ENCODE assay signal across 37 cellular contexts in the genomic region with DNA sequence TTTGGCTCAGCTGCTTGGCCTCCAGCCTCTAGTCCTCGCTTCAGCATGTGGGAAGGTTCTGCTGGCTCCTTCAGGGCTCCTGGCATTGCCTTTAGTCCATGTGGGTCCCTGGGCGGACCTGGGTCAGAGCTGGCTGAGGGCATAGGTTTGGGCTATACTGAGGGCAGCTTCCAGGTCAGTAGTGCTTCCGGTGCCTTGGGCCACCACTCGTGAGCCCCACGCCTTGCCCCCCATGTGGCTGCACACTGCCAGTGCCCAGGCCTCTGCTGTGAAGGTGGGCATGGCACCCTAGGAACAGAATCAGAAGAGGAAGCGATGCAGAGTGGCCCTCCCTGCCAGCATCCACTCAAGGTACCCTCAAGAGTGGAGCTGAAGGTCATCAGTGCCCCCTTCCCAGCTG. TPM values are rescaled to one million over a fixed set of nuclear protein-coding genes. Genes with fewer than 3 reads are reported as not detected.
"Had no signal": no experiment of that assay in that cellular context is flagged by ENCODE, and none has a peak within 500 bp of the region (broad histone marks: within the 10 kb centered on the region; RNA-seq: fewer than 3 reads in every experiment).

No MANE protein-coding gene starts in this region.

- DNase-seq: activated CD4-positive, alpha-beta memory T cell treated with anti-CD3 and anti-CD28 coated beads, Interleukin-2, amount 10 ng/mL, durations not matched to agents 7 days and 5 days; activated CD4-positive, alpha-beta T cell treated with anti-CD3 and anti-CD28 coated beads for 1 hour; activated CD4-positive, alpha-beta T cell treated with anti-CD3 and anti-CD28 coated beads for 48 hours; activated CD4-positive, CD25-positive, alpha-beta regulatory T cell; activated CD8-positive, alpha-beta memory T cell treated with anti-CD3 and anti-CD28 coated beads for 24 hours; activated CD8-positive, alpha-beta memory T cell treated with anti-CD3 and anti-CD28 coated beads, Interleukin-2, amount 10 ng/mL, durations not matched to agents 7 days and 5 days; activated naive CD4-positive, alpha-beta T cell treated with anti-CD3 and anti-CD28 coated beads, Interleukin-2, amount 10 ng/mL, durations not matched to agents 7 days and 5 days; activated naive CD8-positive, alpha-beta T cell treated with anti-CD3 and anti-CD28 coated beads, Interleukin-2, amount 50 U/mL, for 24 hours; activated T-cell treated with anti-CD3 and anti-CD28 coated beads, Interleukin-2, amount 50 U/mL, for 1 hour; activated T-cell treated with anti-CD3 and anti-CD28 coated beads, Interleukin-2, amount 50 U/mL, for 72 hours; anterior cingulate cortex; caudate nucleus; Kasumi-1; KG1; MM.1S; MV-4-11; NCI-H1092; NCI-H1436 treated with DMSO at 0.1 percent for 48 hours; NCI-H1694 treated with DMSO at 0.1 percent for 48 hours; NCI-H2029; NCI-H2171; NCI-H510A; NCI-H526; NCI-H748 treated with DMSO at 0.1 percent for 48 hours; NK-92 treated with Interleukin-12 subunit alpha and Interleukin-12 subunit beta, amount 100 ng/mL, for 24 hours; PC-3; Peyer's patch; RPMI8226; SHP77 treated with DMSO at 0.1 percent for 48 hours; SK-N-SH; T-cell; T-helper 2 cell; T-helper 9 cell had no signal

- H3K4me3 ChIP-seq: Peyer's patch, SJSA1 had no signal

- H3K9me3 ChIP-seq: Peyer's patch, SJSA1, SK-N-SH had no signal

- H3K9ac ChIP-seq: SK-N-SH had no signal

- H3K27ac ChIP-seq: Peyer's patch, SJSA1, VCaP had no signal

RNA-seq across cellular contexts. Expression of gene TMEM151B, which starts 30.2 kb away (rescaled TPM):
- total RNA-seq: activated CD4-positive, alpha-beta memory T cell treated with anti-CD3 and anti-CD28 coated beads, Interleukin-2, amount 10 ng/mL, durations not matched to agents 7 days and 5 days; activated T-helper 2 cell treated with anti-CD3 and anti-CD28 coated beads, Interferon-gamma antibody, Interleukin-2, Interleukin-4, amounts not matched to agents 10 μg/mL and 5 μg/mL and 100 μg/mL, durations not matched to agents 14 hours and 24 hours and 36 hours; bronchial epithelial cell; PC-3; SJSA1 had no signal

RNA-seq across cellular contexts. Expression of gene SPATS1, which starts 42.0 kb away (rescaled TPM):
- total RNA-seq: activated CD4-positive, alpha-beta memory T cell treated with anti-CD3 and anti-CD28 coated beads, Interleukin-2, amount 10 ng/mL, durations not matched to agents 7 days and 5 days; activated CD8-positive, alpha-beta memory T cell treated with anti-CD3 and anti-CD28 coated beads, Interleukin-2, amount 10 ng/mL, durations not matched to agents 7 days and 5 days; activated T-cell treated with anti-CD3 and anti-CD28 coated beads, Interleukin-2, amount 50 U/mL, for 72 hours; activated T-helper 2 cell treated with anti-CD3 and anti-CD28 coated beads, Interferon-gamma antibody, Interleukin-2, Interleukin-4, amounts not matched to agents 10 μg/mL and 5 μg/mL and 100 μg/mL, durations not matched to agents 14 hours and 24 hours and 36 hours; bronchial epithelial cell; PC-3; Peyer's patch; SJSA1; T-cell had no signal
